14 cellular contexts compared by ENCODE assay signal in the genomic region with DNA sequence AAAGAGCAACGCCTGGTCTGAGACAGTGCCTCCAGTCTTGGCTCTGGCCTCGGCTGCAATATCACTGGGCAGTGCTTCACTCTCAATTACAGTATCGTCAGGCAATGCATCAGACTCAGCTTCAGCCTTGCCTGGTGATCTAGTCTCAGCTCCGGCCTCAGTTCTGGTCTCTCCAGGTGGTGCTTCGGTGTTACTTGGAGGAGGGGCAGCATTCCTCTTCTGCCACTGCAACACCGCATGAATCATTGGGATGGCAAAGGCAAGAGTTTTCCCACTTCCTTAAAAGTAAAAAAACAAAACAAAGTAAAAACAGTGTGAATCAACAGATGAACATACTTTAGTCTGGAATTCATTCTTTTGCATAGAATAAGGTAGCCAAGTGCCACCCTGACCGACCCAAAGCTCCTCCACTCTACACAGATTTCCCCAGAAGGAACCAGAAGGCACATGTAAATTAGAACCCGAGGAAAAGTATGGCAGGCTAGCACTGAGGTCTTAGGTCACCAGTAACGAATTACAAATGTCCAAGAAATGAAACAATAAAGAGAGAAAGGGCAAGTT. TPM values are rescaled to one million over a fixed set of nuclear protein-coding genes. Genes with fewer than 3 reads are reported as not detected.
DNase-seq lines count a peak whose midpoint lies in the region; ATAC-seq, FAIRE-seq and TF ChIP-seq lines count a peak whose summit lies in the region.
"Had no signal": no experiment of that assay in that cellular context is flagged by ENCODE, and none has a peak within 500 bp of the region (broad histone marks: within the 10 kb centered on the region; RNA-seq: fewer than 3 reads in every experiment).

No MANE protein-coding gene starts in this region.

- H3K27me3 ChIP-seq in HUES6 (ENCODE audit: control insufficient read depth, insufficient read depth, low read length) (no peaks in the 10 kb centered on the region), bronchial epithelial cell (ENCODE audit: control insufficient read depth, insufficient read depth, low read length) (no peaks in the 10 kb centered on the region), mesenchymal stem cell (ENCODE audit: control insufficient read depth in 1 of 2, insufficient read depth in 1 of 2, low read length in 2 of 2) (no peaks in the 10 kb centered on the region), body of pancreas (no peaks in the 10 kb centered on the region)
- H3K27me3 ChIP-seq: spleen had no signal

- no peak overlapping the region for H3K4me3 ChIP-seq in HUES6 (ENCODE audit: low read depth, low read length)
- H3K4me3 ChIP-seq in bronchial epithelial cell (ENCODE audit: low read depth, low read length): no peak overlapping the region
- H3K4me3 ChIP-seq in mesenchymal stem cell (ENCODE audit: insufficient read depth in 1 of 2, low read depth in 1 of 2, low read length in 2 of 2): no peak overlapping the region
- no peak overlapping the region for H3K4me3 ChIP-seq in body of pancreas
- H3K4me3 ChIP-seq: spleen had no signal

- H3K4me1 ChIP-seq in HUES6 (ENCODE audit: control insufficient read depth, insufficient read depth, low read length): peaks cover 27% of the 10 kb centered on the region
- peaks cover 18% of the 10 kb centered on the region for H3K4me1 ChIP-seq in mesenchymal stem cell (ENCODE audit: control insufficient read depth, insufficient read depth, low read depth, low read length)
- peaks cover 83% of the 10 kb centered on the region for H3K4me1 ChIP-seq in body of pancreas

- H2AFZ ChIP-seq in mesenchymal stem cell (ENCODE audit: low read depth, low read length): no peak overlapping the region

- H3K9me3 ChIP-seq in HUES6 (ENCODE audit: control insufficient read depth, insufficient read depth, low read depth, low read length) (no peaks in the 10 kb centered on the region), mesenchymal stem cell (ENCODE audit: control insufficient read depth, low read length) (no peaks in the 10 kb centered on the region), body of pancreas (no peaks in the 10 kb centered on the region)

- peaks cover 30% of the 10 kb centered on the region for H3K79me1 ChIP-seq in mesenchymal stem cell (replicated peaks; ENCODE audit: low read length, poor library complexity, severe bottlenecking)

- H3K14ac ChIP-seq in mesenchymal stem cell (ENCODE audit: low read length in 2 of 2): no peak overlapping the region

- no peak for ATAC-seq in body of pancreas
- no peak for ATAC-seq in activated naive CD4-positive, alpha-beta T cell treated with anti-CD3 and anti-CD28 coated beads, Interleukin-2, amount 50 U/mL, for 72 hours
- ATAC-seq: naive thymus-derived CD8-positive, alpha-beta T cell had no signal

- no peak overlapping the region for H3K18ac ChIP-seq in mesenchymal stem cell (ENCODE audit: low read depth in 1 of 2, low read length in 2 of 2)

- no peaks in the 10 kb centered on the region for H3K9me3 Mint-ChIP-seq in activated naive CD4-positive, alpha-beta T cell treated with anti-CD3 and anti-CD28 coated beads, Interleukin-2, amount 50 U/mL, for 72 hours

- H3K27ac ChIP-seq in HUES6 (ENCODE audit: low read depth, low read length): peak overlapping the region; percentile 35; the same call in 1 of the 2 replicates
- peak overlapping the region; percentile 77 for H3K27ac ChIP-seq in mesenchymal stem cell (ENCODE audit: low read length, poor library complexity, severe bottlenecking)
- peak overlapping the region in 1 of 4 donors; percentile 14 for H3K27ac ChIP-seq in body of pancreas
- H3K27ac ChIP-seq: spleen had no signal

- TF ChIP-seq POLR2A in body of pancreas (IDR thresholded peaks at IDR 0.05): no peak

- no peak overlapping the region for H3K9ac ChIP-seq in HUES6 (ENCODE audit: low read length)
- no peak overlapping the region for H3K9ac ChIP-seq in mesenchymal stem cell (ENCODE audit: low read length)

- 66% methylated on average over 6 of the region's 9 CpGs for WGBS in mesenchymal stem cell
- WGBS in body of pancreas, 2 donors: 81 to 87% methylated on average over 9 of the region's 9 CpGs

- peak overlapping the region in 1 of 2 donors; percentile 79 for H3K27ac Mint-ChIP-seq in activated naive CD4-positive, alpha-beta T cell treated with anti-CD3 and anti-CD28 coated beads, Interleukin-2, amount 50 U/mL, for 72 hours

- H2AK5ac ChIP-seq in mesenchymal stem cell (ENCODE audit: low read length, severe bottlenecking): no peak overlapping the region

- DNase-seq in D341Med (ENCODE audit: low spot score) (peak; percentile 10), bronchial epithelial cell (ENCODE audit: low read depth) (peak; percentile 86), mesenchymal stem cell (no peak), body of pancreas (no peak), HUDEP-2 (lab: John Stamatoyannopoulos, UW; ENCODE audit: unreplicated experiment in 76 of 76) (no peak), NCI-H1436 (lab: John Stamatoyannopoulos, UW) (no peak)
- no peak for DNase-seq in activated naive CD4-positive, alpha-beta T cell treated with anti-CD3 and anti-CD28 coated beads, Interleukin-2, amount 50 U/mL, for 72 hours (ENCODE audit: low spot score in 2 of 2)
- DNase-seq: activated CD4-positive, alpha-beta T cell treated with anti-CD3 and anti-CD28 coated beads, Interleukin-2, amount 50 U/mL, for 1 hour; erythroblast; naive thymus-derived CD8-positive, alpha-beta T cell; NCI-H2029; spleen had no signal

- TF ChIP-seq CTCF in bronchial epithelial cell (IDR thresholded peaks at IDR 0.05; ENCODE audit: insufficient read depth, low read length, severe bottlenecking): no peak
- no peak for TF ChIP-seq CTCF in body of pancreas (IDR thresholded peaks at IDR 0.05)

- H3K4ac ChIP-seq in mesenchymal stem cell (ENCODE audit: low read depth in 1 of 2, low read length in 2 of 2): no peak overlapping the region

- H2BK12ac ChIP-seq in mesenchymal stem cell (ENCODE audit: low read length in 2 of 2): no peak overlapping the region

- H2BK120ac ChIP-seq in mesenchymal stem cell (ENCODE audit: low read depth, low read length): no peak overlapping the region

- no peak overlapping the region for H2BK5ac ChIP-seq in mesenchymal stem cell (ENCODE audit: low read depth, low read length, poor library complexity, severe bottlenecking)

- H4K8ac ChIP-seq in mesenchymal stem cell (ENCODE audit: low read length): no peak overlapping the region

- intact Hi-C loops in body of pancreas (cut with DNase I): no loop called here

- H4K91ac ChIP-seq in mesenchymal stem cell (ENCODE audit: low read length): no peak overlapping the region

- peaks cover 54% of the 10 kb centered on the region for H3K36me3 ChIP-seq in HUES6 (ENCODE audit: control insufficient read depth, insufficient read depth, low read length)
- H3K36me3 ChIP-seq in bronchial epithelial cell (ENCODE audit: control insufficient read depth, insufficient read depth, low read length): peaks cover 18% of the 10 kb centered on the region
- H3K36me3 ChIP-seq in mesenchymal stem cell (ENCODE audit: control insufficient read depth in 1 of 2, insufficient read depth in 2 of 2, low read depth in 1 of 2, low read length in 2 of 2): peaks cover 18 to 60% of the 10 kb centered on the region in 2 experiments
- H3K36me3 ChIP-seq in body of pancreas (replicated peaks in 1 of 2; ENCODE audit: insufficient read depth in 1 of 2, low read depth in 2 of 2): peaks cover 0 to 14% of the 10 kb centered on the region in 2 donors

- no peak overlapping the region for H3K4me2 ChIP-seq in mesenchymal stem cell (ENCODE audit: low read length, poor library complexity, severe bottlenecking)

- no peak for FAIRE-seq in bronchial epithelial cell (lab: Jason Lieb, UNC)
- FAIRE-seq: GM18507 had no signal

- H2BK15ac ChIP-seq in mesenchymal stem cell (ENCODE audit: low read depth, poor library complexity, severe bottlenecking): no peak overlapping the region

- no peak overlapping the region for H3K23ac ChIP-seq in mesenchymal stem cell (ENCODE audit: low read length in 2 of 2)

- H3K36me3 Mint-ChIP-seq in activated naive CD4-positive, alpha-beta T cell treated with anti-CD3 and anti-CD28 coated beads, Interleukin-2, amount 50 U/mL, for 72 hours: peaks cover 20 to 43% of the 10 kb centered on the region in 2 donors

RNA-seq across cellular contexts. Expression of a gene that starts 18.6 kb away (rescaled TPM):
- total RNA-seq in bronchial epithelial cell (62.2 and 65.8 TPM in 2 replicates), body of pancreas (10 to 100 TPM; 48.0 to 95.6 TPM)
- polyA plus RNA-seq in mesenchymal stem cell (2013, experiment 1 of 2): 132 TPM
- 129 TPM for polyA plus RNA-seq in mesenchymal stem cell (2013, experiment 2 of 2)
- 100 to 1,000 TPM; 182 to 210 TPM for total RNA-seq in activated naive CD4-positive, alpha-beta T cell treated with anti-CD3 and anti-CD28 coated beads, Interleukin-2, amount 50 U/mL, for 72 hours

RNA-seq across cellular contexts. Expression of a gene that starts 18.7 kb away (rescaled TPM):
- total RNA-seq in bronchial epithelial cell (8.7 and 13.1 TPM in 2 replicates), body of pancreas (1 to 10 TPM; 3.4 to 5.6 TPM)
- polyA plus RNA-seq in mesenchymal stem cell (2013, experiment 1 of 2): 20.5 TPM
- polyA plus RNA-seq in mesenchymal stem cell (2013, experiment 2 of 2): 20.5 TPM
- total RNA-seq in activated naive CD4-positive, alpha-beta T cell treated with anti-CD3 and anti-CD28 coated beads, Interleukin-2, amount 50 U/mL, for 72 hours: 10 to 100 TPM; 48.0 to 51.4 TPM

RNA-seq across cellular contexts. Expression of a gene that starts 36.3 kb away (rescaled TPM):
- total RNA-seq in bronchial epithelial cell (1.3 and 2.6 TPM in 2 replicates), body of pancreas (1 to 10 TPM in 1 of 2 donors, under 1 TPM in 1; 0.33 to 1.8 TPM)
- polyA plus RNA-seq in mesenchymal stem cell (2013, experiment 1 of 2): 1.1 TPM
- 1.1 TPM for polyA plus RNA-seq in mesenchymal stem cell (2013, experiment 2 of 2)
- 1 to 10 TPM; 1.2 to 2.3 TPM for total RNA-seq in activated naive CD4-positive, alpha-beta T cell treated with anti-CD3 and anti-CD28 coated beads, Interleukin-2, amount 50 U/mL, for 72 hours

RNA-seq across cellular contexts. Expression of a gene that starts 48.1 kb away (rescaled TPM):
- 15.2 and 20.5 TPM in 2 replicates for total RNA-seq in bronchial epithelial cell
- polyA plus RNA-seq in mesenchymal stem cell (2013, experiment 1 of 2): 1.2 TPM
- polyA plus RNA-seq in mesenchymal stem cell (2013, experiment 2 of 2): 1.3 TPM
- 10 to 100 TPM in 1 of 2 donors, 1 to 10 TPM in 1; 8.8 to 38.6 TPM for total RNA-seq in body of pancreas
- 1 to 10 TPM; 2.5 to 3.0 TPM for total RNA-seq in activated naive CD4-positive, alpha-beta T cell treated with anti-CD3 and anti-CD28 coated beads, Interleukin-2, amount 50 U/mL, for 72 hours
- polyA plus RNA-seq: naive thymus-derived CD8-positive, alpha-beta T cell had no signal

Comparison
In these comparisons a context has a peak if more than half of its experiments do, and no peak if none do; other contexts are left out.
1. DNase-seq: peak in D341Med (single experiment) and bronchial epithelial cell (single experiment); none in mesenchymal stem cell (single experiment), body of pancreas (0 of 4), HUDEP-2 (0 of 76), NCI-H1436 (single experiment) and activated naive CD4-positive, alpha-beta T cell treated with anti-CD3 and anti-CD28 coated beads, Interleukin-2, amount 50 U/mL, for 72 hours (0 of 2).